Comparison of ENCODE assay signal across 11 cellular contexts in genomic region chr4:188127157-188127874, GRCh38. TPM values are rescaled to one million over a fixed set of nuclear protein-coding genes. Genes with fewer than 3 reads are reported as not detected.
A peak's percentile ranks its signal among the peaks of the same experiment; 100 is the strongest.
DNase-seq lines count a peak whose midpoint lies in the region; ATAC-seq, FAIRE-seq and TF ChIP-seq lines count a peak whose summit lies in the region.
"Had no signal": no experiment of that assay in that cellular context is flagged by ENCODE, and none has a peak within 500 bp of the region (broad histone marks: within the 10 kb centered on the region; RNA-seq: fewer than 3 reads in every experiment).

No MANE protein-coding gene starts in this region.

- no peak overlapping the region for H3K27ac ChIP-seq in kidney (ENCODE audit: low read depth in 2 of 2, low read length in 2 of 2)
- H3K27ac ChIP-seq: suprapubic skin had no signal

- H3K27me3 Mint-ChIP-seq in glutamatergic neuron (ENCODE audit: unreplicated experiment), result no peaks in the 10 kb centered on the region

- DNase-seq in H4 (ENCODE audit: low spot score), result peak; percentile 80
- DNase-seq in RPMI7951 (ENCODE audit: low read depth), result peak; percentile 74
- peak; percentile 87 for DNase-seq in fibroblast of mammary gland (ENCODE audit: low read depth)
- DNase-seq in smooth muscle cell of the brain vasculature (ENCODE audit: low read depth, low spot score), result peak; percentile 18
- no peak for DNase-seq in glutamatergic neuron
- no peak for DNase-seq in kidney
- no peak for DNase-seq in mucosa of descending colon
- DNase-seq: activated effector memory CD4-positive, alpha-beta T cell treated with Interleukin-2 at 50 U/mL for 16 hours had no signal

- H3K4me3 ChIP-seq in fibroblast of mammary gland (ENCODE audit: control insufficient read depth, low read depth, low read length) (no peak overlapping the region), kidney (ENCODE audit: low read length in 2 of 2) (no peak overlapping the region), mucosa of descending colon (no peak overlapping the region)
- H3K4me3 ChIP-seq: lung, suprapubic skin had no signal

- H3K9me3 Mint-ChIP-seq in glutamatergic neuron (ENCODE audit: unreplicated experiment), result no peaks in the 10 kb centered on the region

- no peaks in the 10 kb centered on the region for H3K4me1 ChIP-seq in kidney (ENCODE audit: control insufficient read depth in 1 of 2, insufficient read depth in 1 of 2, low read depth in 1 of 2, low read length in 2 of 2)
- no peaks in the 10 kb centered on the region for H3K4me1 ChIP-seq in mucosa of descending colon (ENCODE audit: low read depth)
- H3K4me1 ChIP-seq: suprapubic skin had no signal

- TF ChIP-seq CTCF in fibroblast of mammary gland (conservative IDR thresholded peaks at IDR 0.05; ENCODE audit: control insufficient read depth, insufficient read depth, low read depth, low read length), result no peak
- TF ChIP-seq CTCF in glutamatergic neuron (IDR thresholded peaks at IDR 0.05; ENCODE audit: partially characterized antibody, unreplicated experiment), result no peak
- no peak for TF ChIP-seq CTCF in kidney (IDR thresholded peaks at IDR 0.05; ENCODE audit: borderline replicate concordance, extremely low read depth, insufficient read depth)
- TF ChIP-seq CTCF in mucosa of descending colon (IDR thresholded peaks at IDR 0.05), result no peak

- no peak overlapping the region for H3K9ac ChIP-seq in kidney (ENCODE audit: low read length in 2 of 2)

- no peak for ATAC-seq in mucosa of descending colon

- H3K36me3 ChIP-seq in kidney (ENCODE audit: control insufficient read depth in 1 of 2, insufficient read depth in 2 of 2, low read length in 2 of 2), result no peaks in the 10 kb centered on the region
- no peaks in the 10 kb centered on the region for H3K36me3 ChIP-seq in mucosa of descending colon (ENCODE audit: low read depth)
- H3K36me3 ChIP-seq: suprapubic skin had no signal

- H3K4me1 Mint-ChIP-seq in glutamatergic neuron (ENCODE audit: low read depth, unreplicated experiment), result no peaks in the 10 kb centered on the region

- no peak overlapping the region for H3K4me3 Mint-ChIP-seq in glutamatergic neuron (ENCODE audit: unreplicated experiment)

- FAIRE-seq in kidney (lab: Jason Lieb, UNC), result no peak

- intact Hi-C loops in kidney (cut with DNase I) (no loop called here), mucosa of descending colon (cut with DNase I, micrococcal nuclease) (no loop called here)

- no peaks in the 10 kb centered on the region for H3K36me3 Mint-ChIP-seq in glutamatergic neuron (ENCODE audit: unreplicated experiment)

- no peaks in the 10 kb centered on the region for H3K9me3 ChIP-seq in kidney (ENCODE audit: control insufficient read depth in 1 of 2, low read length in 2 of 2)
- no peaks in the 10 kb centered on the region for H3K9me3 ChIP-seq in mucosa of descending colon
- H3K9me3 ChIP-seq: suprapubic skin had no signal

- H3K27ac Mint-ChIP-seq in glutamatergic neuron (ENCODE audit: unreplicated experiment), result no peak overlapping the region

RNA-seq across cellular contexts. Expression of gene TRIML1, which starts 11.9 kb away (rescaled TPM):
- total RNA-seq in H4 (2014; rRNA removed; shearing (Covaris generic)), result not detected in 2 replicates
- not detected in 2 replicates for total RNA-seq in RPMI7951 (2014; rRNA removed; shearing (Covaris generic))
- total RNA-seq in glutamatergic neuron (ENCODE audit: unreplicated experiment), result not detected
- not detected for total RNA-seq in kidney
- not detected for polyA plus RNA-seq in kidney (ENCODE audit: insufficient read depth, low read depth, low replicate concordance)
- total RNA-seq in mucosa of descending colon, result not detected
- total RNA-seq: lung; suprapubic skin; T-helper 2 cell treated with Interferon-gamma antibody and Interleukin-4, amounts not matched to agents 100 ng/mL and 5 ng/mL, for 36 hours had no signal
- polyA plus RNA-seq: lung had no signal

RNA-seq across cellular contexts. Expression of gene TRIML2, which starts 17.9 kb away (rescaled TPM):
- total RNA-seq in H4 (2014; rRNA removed; shearing (Covaris generic)), result 3.4 and 10.3 TPM in 2 replicates
- not detected in 2 replicates for total RNA-seq in RPMI7951 (2014; rRNA removed; shearing (Covaris generic))
- total RNA-seq in glutamatergic neuron (ENCODE audit: unreplicated experiment) (not detected), kidney (not detected), mucosa of descending colon (not detected)
- polyA plus RNA-seq in kidney (ENCODE audit: insufficient read depth, low read depth, low replicate concordance), result not detected
- total RNA-seq: lung; suprapubic skin; T-helper 2 cell treated with Interferon-gamma antibody and Interleukin-4, amounts not matched to agents 100 ng/mL and 5 ng/mL, for 36 hours had no signal

Comparison
In these comparisons a context has a peak if more than half of its experiments do, and no peak if none do; other contexts are left out.
1. DNase-seq: peak in H4 (single experiment), RPMI7951 (single experiment), fibroblast of mammary gland (single experiment) and smooth muscle cell of the brain vasculature (single experiment); none in glutamatergic neuron (single experiment), kidney (single experiment) and mucosa of descending colon (0 of 3).